ENCODE assay signal across 25 cellular contexts in genomic region chr4:25443851-25444250, GRCh38.
"Had no signal": no experiment of that assay in that cellular context is flagged by ENCODE, and none has a peak within 500 bp of the region (broad histone marks: within the 10 kb centered on the region; RNA-seq: fewer than 3 reads in every experiment).

No MANE protein-coding gene starts in this region.

- H3K4me1 ChIP-seq: colonic mucosa had no signal

- H3K27ac ChIP-seq: colonic mucosa, epithelial cell of prostate, esophagus squamous epithelium, foreskin keratinocyte, gastroesophageal sphincter, heart left ventricle, hepatocyte, left ventricle myocardium inferior had no signal

- DNase-seq: colonic mucosa; cortex of kidney; effector CD8-positive, alpha-beta T cell; effector memory CD8-positive, alpha-beta T cell; endodermal cell; erythroblast; esophagus squamous epithelium; foreskin keratinocyte; heart left ventricle; hypothalamus; immature natural killer cell; islet precursor cell; kidney; kidney glomerular epithelial cell; left colon; left ventricle myocardium inferior; mammary epithelial cell; mesendoderm; mucosa of descending colon had no signal

- H3K36me3 ChIP-seq: colonic mucosa, esophagus squamous epithelium, gastroesophageal sphincter, heart left ventricle, left ventricle myocardium inferior had no signal

- H3K4me3 ChIP-seq: colonic mucosa, esophagus squamous epithelium, gastroesophageal sphincter, heart left ventricle, hepatocyte, left ventricle myocardium inferior, lung, mucosa of descending colon had no signal

- H3K27me3 ChIP-seq: colonic mucosa, esophagus squamous epithelium, foreskin keratinocyte, gastroesophageal sphincter, heart left ventricle, hepatocyte had no signal

- H3K9me3 ChIP-seq: colonic mucosa, esophagus squamous epithelium, gastroesophageal sphincter, mucosa of descending colon had no signal

- ATAC-seq: effector memory CD8-positive, alpha-beta T cell; esophagus mucosa; foreskin keratinocyte; gastroesophageal sphincter; heart left ventricle; left colon; left lobe of liver; mucosa of descending colon had no signal
